Comparison of ENCODE assay signal across 16 cellular contexts in the genomic region with DNA sequence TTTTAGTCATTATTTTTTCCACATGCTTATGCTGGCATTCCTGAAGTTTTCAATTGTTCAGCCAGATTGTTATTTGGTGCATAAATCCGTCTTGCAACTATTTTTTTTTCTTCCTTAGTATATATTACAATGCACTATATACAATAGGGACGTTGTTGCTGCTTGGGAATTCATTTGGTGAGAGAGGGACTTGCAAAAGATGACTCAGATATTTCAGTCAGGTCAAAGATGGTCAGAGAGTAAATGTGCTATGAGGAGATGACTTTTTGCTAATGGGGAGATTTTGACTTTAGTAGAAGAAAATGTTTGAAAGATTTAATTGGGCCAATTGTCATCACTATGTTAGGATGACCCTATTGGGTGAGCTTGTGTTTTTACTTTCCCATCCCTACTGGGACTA.
A peak's percentile ranks its signal among the peaks of the same experiment; 100 is the strongest.
DNase-seq lines count a peak whose midpoint lies in the region; ATAC-seq and TF ChIP-seq lines count a peak whose summit lies in the region.
"Had no signal": no experiment of that assay in that cellular context is flagged by ENCODE, and none has a peak within 500 bp of the region (broad histone marks: within the 10 kb centered on the region; RNA-seq: fewer than 3 reads in every experiment).

No MANE protein-coding gene starts in this region.

- no peaks in the 10 kb centered on the region for H3K36me3 Mint-ChIP-seq in mesothelial cell of epicardium

- H3K27me3 ChIP-seq in rectal smooth muscle tissue (ENCODE audit: control insufficient read depth, insufficient read depth, low read length) (no peaks in the 10 kb centered on the region), upper lobe of left lung (no peaks in the 10 kb centered on the region)

- peak overlapping the region; percentile 64 for H3K9ac ChIP-seq in SK-N-MC (ENCODE audit: insufficient read length)
- no peak overlapping the region for H3K9ac ChIP-seq in rectal smooth muscle tissue (ENCODE audit: low read length)

- peak overlapping the region; percentile 23 for H3K27ac Mint-ChIP-seq in mesothelial cell of epicardium
- H3K27ac Mint-ChIP-seq: CD4-positive, alpha-beta T cell; GM23338 had no signal

- H3K4me3 ChIP-seq in SK-N-MC = 0 out of 2 replicates have a peak overlapping the region, but pooled peaks have one; percentile 10
- H3K4me3 ChIP-seq in rectal smooth muscle tissue (ENCODE audit: low read length) = no peak overlapping the region
- no peak overlapping the region for H3K4me3 ChIP-seq in upper lobe of left lung
- H3K4me3 ChIP-seq: GM23338 had no signal

- no peaks in the 10 kb centered on the region for H3K27me3 Mint-ChIP-seq in mesothelial cell of epicardium (ENCODE audit: low read depth)
- H3K27me3 Mint-ChIP-seq: CD4-positive, alpha-beta T cell had no signal

- no peaks in the 10 kb centered on the region for H3K9me3 ChIP-seq in SK-N-MC (ENCODE audit: low read depth, low read length)
- H3K9me3 ChIP-seq in upper lobe of left lung = no peaks in the 10 kb centered on the region

- no peak overlapping the region for H3K4me3 Mint-ChIP-seq in mesothelial cell of epicardium
- H3K4me3 Mint-ChIP-seq: CD4-positive, alpha-beta T cell; GM23338 had no signal

- H3K36me3 ChIP-seq in SK-N-MC (ENCODE audit: insufficient read depth, low read length) (no peaks in the 10 kb centered on the region), rectal smooth muscle tissue (ENCODE audit: control insufficient read depth, insufficient read depth, low read length) (no peaks in the 10 kb centered on the region), upper lobe of left lung (no peaks in the 10 kb centered on the region)

- no peak for ATAC-seq in HG03095 (IDR thresholded peaks at IDR 0.05; ENCODE audit: unreplicated experiment)
- no peak for ATAC-seq in upper lobe of left lung (ENCODE audit: low FRiP score in 2 of 2)
- ATAC-seq: GM23338 had no signal

- peak; percentile 4 for DNase-seq in HT1080 (ENCODE audit: low read depth)
- DNase-seq in SK-N-MC (ENCODE audit: low read depth, low spot score) = no peak
- no peak for DNase-seq in mesothelial cell of epicardium (ENCODE audit: low spot score in 2 of 2, unreplicated experiment in 2 of 2)
- no peak for DNase-seq in NCI-H82 (lab: John Stamatoyannopoulos, UW)
- DNase-seq in upper lobe of left lung = no peak
- DNase-seq: CD4-positive, alpha-beta T cell; DMS153; GF-D8; HCEC 1CT; IMR-90; KBM-7 had no signal

- no peak for TF ChIP-seq CTCF in mesothelial cell of epicardium (IDR thresholded peaks at IDR 0.05; ENCODE audit: unreplicated experiment)
- no peak for TF ChIP-seq CTCF in upper lobe of left lung (IDR thresholded peaks at IDR 0.05)

- H3K27ac ChIP-seq in SK-N-MC (peak overlapping the region; percentile 94; the same call in 1 of the 2 replicates), rectal smooth muscle tissue (ENCODE audit: low read depth, low read length) (peak overlapping the region; percentile 39), upper lobe of left lung (no peak overlapping the region)
- H3K27ac ChIP-seq: C4-2B, HL-60 had no signal

- H3K4me1 Mint-ChIP-seq in mesothelial cell of epicardium = peaks cover 47% of the 10 kb centered on the region

- no peak for TF ChIP-seq POLR2A in upper lobe of left lung (IDR thresholded peaks at IDR 0.05)

- H3K4me1 ChIP-seq in rectal smooth muscle tissue (ENCODE audit: control insufficient read depth, insufficient read depth, low read length) = peaks cover 5% of the 10 kb centered on the region
- no peaks in the 10 kb centered on the region for H3K4me1 ChIP-seq in upper lobe of left lung

- no peaks in the 10 kb centered on the region for H3K9me3 Mint-ChIP-seq in mesothelial cell of epicardium
- H3K9me3 Mint-ChIP-seq: CD4-positive, alpha-beta T cell; GM23338 had no signal

- 28 to 34% methylated on average over 2 of the region's 2 CpGs for WGBS in upper lobe of left lung, 2 donors

- TF ChIP-seq EP300 in upper lobe of left lung (IDR thresholded peaks at IDR 0.05) = no peak

Comparison
In these comparisons a context has a peak if more than half of its experiments do, and no peak if none do; other contexts are left out.
1. H3K27ac ChIP-seq: peak in SK-N-MC (single experiment) and rectal smooth muscle tissue (single experiment); none in upper lobe of left lung (0 of 4).